ENCODE assay signal across 17 cellular contexts in the genomic region with DNA sequence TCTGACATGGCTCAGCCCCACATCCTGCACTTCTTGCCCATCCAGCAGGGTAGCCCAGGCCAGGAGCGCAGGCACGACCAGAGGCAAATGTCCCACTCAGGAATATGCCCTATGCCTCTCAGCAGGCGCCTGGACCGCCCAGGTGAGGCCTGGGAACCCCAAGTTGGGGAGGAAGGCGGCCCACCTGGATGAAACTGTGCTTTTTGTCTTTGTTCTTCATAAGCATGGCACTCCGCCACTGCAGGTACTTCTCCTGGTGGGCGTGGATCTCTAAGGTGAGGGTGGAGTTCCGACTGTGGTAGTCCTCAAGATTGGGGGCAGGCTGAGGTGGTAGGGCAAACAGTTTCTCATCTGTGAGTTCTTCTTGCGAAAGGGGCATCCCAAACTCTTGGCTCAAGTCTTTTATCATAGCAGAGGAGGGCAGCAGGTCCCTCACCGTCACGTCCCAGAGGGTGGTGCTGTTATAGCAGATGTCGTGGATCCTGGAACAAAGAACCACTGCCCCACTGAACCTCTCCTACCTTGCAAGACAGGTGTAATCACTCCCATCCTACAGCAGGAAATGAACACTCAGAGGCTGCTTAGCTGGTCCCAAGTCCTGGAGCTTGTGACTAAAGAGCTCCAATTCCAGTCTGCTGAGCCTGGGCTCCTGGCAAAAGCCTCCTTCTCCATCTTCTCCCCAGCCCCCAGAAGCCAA.
"Had no signal": no experiment of that assay in that cellular context is flagged by ENCODE, and none has a peak within 500 bp of the region (broad histone marks: within the 10 kb centered on the region; RNA-seq: fewer than 3 reads in every experiment).

No MANE protein-coding gene starts in this region.

- H3K4me1 Mint-ChIP-seq: activated naive CD8-positive, alpha-beta T cell treated with anti-CD3 and anti-CD28 coated beads, Interleukin-2, amount 50 U/mL, for 24 hours; immature natural killer cell; mesothelial cell of epicardium; nephron progenitor cell had no signal

- FAIRE-seq: endothelial cell of umbilical vein had no signal

- H3K36me3 Mint-ChIP-seq: immature natural killer cell, mesothelial cell of epicardium had no signal

- H3K27ac Mint-ChIP-seq: activated naive CD8-positive, alpha-beta T cell treated with anti-CD3 and anti-CD28 coated beads, Interleukin-2, amount 50 U/mL, for 24 hours; immature natural killer cell; mesothelial cell of epicardium; nephron progenitor cell had no signal

- H3K36me3 ChIP-seq: gastrocnemius medialis, heart left ventricle, lower lobe of right lung, SJCRH30 had no signal

- H3K9me3 Mint-ChIP-seq: immature natural killer cell had no signal

- H3K27ac ChIP-seq: gastrocnemius medialis, heart left ventricle, lower lobe of right lung, SJCRH30, stomach had no signal

- H3K27me3 ChIP-seq: gastrocnemius medialis, heart left ventricle had no signal

- H3K9me3 ChIP-seq: gastrocnemius medialis, lower lobe of right lung, SJCRH30, stomach had no signal

- H3K4me3 Mint-ChIP-seq: activated naive CD8-positive, alpha-beta T cell treated with anti-CD3 and anti-CD28 coated beads, Interleukin-2, amount 50 U/mL, for 24 hours; immature natural killer cell; mesothelial cell of epicardium; nephron progenitor cell had no signal

- DNase-seq: activated CD4-positive, alpha-beta T cell treated with anti-CD3 and anti-CD28 coated beads, Interleukin-2, amount 50 U/mL, for 4 hours; activated CD4-positive, CD25-positive, alpha-beta regulatory T cell treated with anti-CD3 and anti-CD28 coated beads, Interleukin-2, amount 50 U/mL, for 72 hours; activated naive CD4-positive, alpha-beta T cell; activated naive CD8-positive, alpha-beta T cell treated with anti-CD3 and anti-CD28 coated beads, Interleukin-2, amount 50 U/mL, for 24 hours; cerebellar nuclear complex; effector CD8-positive, alpha-beta T cell; gastrocnemius medialis; heart left ventricle; immature natural killer cell; lower lobe of right lung; nephron progenitor cell; SJCRH30; stimulated activated CD4-positive, alpha-beta T cell treated with anti-CD3 and anti-CD28 coated beads, Interleukin-1b, Interleukin-23, amount 100 ng/mL, for 48 hours; stomach had no signal

- H3K27me3 Mint-ChIP-seq: activated naive CD8-positive, alpha-beta T cell treated with anti-CD3 and anti-CD28 coated beads, Interleukin-2, amount 50 U/mL, for 24 hours had no signal

- H3K4me3 ChIP-seq: gastrocnemius medialis, heart left ventricle, lower lobe of right lung, SJCRH30, stomach had no signal

- H3K4me1 ChIP-seq: gastrocnemius medialis, heart left ventricle, lower lobe of right lung, SJCRH30, stomach had no signal

- ATAC-seq: activated naive CD8-positive, alpha-beta T cell treated with anti-CD3 and anti-CD28 coated beads, Interleukin-2, amount 50 U/mL, for 24 hours; gastrocnemius medialis; lower lobe of right lung; sciatic nerve had no signal
